In the genomic region with DNA sequence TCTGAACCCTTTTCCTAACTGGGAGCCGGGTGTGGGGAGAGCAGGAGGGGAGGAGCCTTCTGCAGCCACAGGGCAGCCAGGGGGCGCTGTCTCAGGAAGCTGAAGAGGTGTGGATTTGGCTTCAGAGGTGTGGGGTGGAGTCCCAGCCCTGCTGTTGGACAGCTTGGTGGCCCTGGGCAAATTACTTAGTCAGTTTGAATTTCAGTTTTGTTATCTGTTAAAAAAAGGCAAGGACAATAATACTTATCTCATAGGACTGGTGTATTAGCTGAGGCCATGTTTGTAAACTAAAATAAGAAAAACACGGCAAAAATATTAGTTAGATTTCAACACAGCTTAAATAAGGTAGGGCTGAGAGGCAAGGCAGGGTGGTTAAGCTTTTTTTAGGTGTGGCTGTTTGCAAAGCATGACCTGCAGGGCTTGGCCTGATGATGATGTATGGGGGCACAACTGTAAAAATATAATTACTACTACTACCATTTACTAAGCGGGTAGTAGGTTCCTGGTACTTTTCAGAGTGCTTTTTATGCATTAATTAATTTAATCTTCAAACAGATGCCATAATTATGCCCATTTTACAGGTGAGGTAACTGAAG, we compare ENCODE assay signal across 8 cellular contexts.
A peak's percentile ranks its signal among the peaks of the same experiment; 100 is the strongest.
DNase-seq lines count a peak whose midpoint lies in the region; ATAC-seq, FAIRE-seq and TF ChIP-seq lines count a peak whose summit lies in the region.

No MANE protein-coding gene starts in this region.

- H2BK12ac ChIP-seq in neuronal stem cell (ENCODE audit: low read length) = no peak overlapping the region

- H3K9ac ChIP-seq in OCI-LY1 (ENCODE audit: low read length) = no peak overlapping the region
- no peak overlapping the region for H3K9ac ChIP-seq in neuronal stem cell (ENCODE audit: low read depth, low read length, poor library complexity)

- H3K4me2 ChIP-seq in OCI-LY1 (ENCODE audit: low read length) (no peak overlapping the region), neuronal stem cell (ENCODE audit: insufficient read depth, low read length, poor library complexity, severe bottlenecking) (no peak overlapping the region)

- H4K8ac ChIP-seq in neuronal stem cell (ENCODE audit: low read depth, low read length) = no peak overlapping the region

- no peak overlapping the region for H3K23ac ChIP-seq in neuronal stem cell (ENCODE audit: low read depth, low read length, poor library complexity)

- H3K9me2 ChIP-seq in OCI-LY1 (ENCODE audit: low read depth, low read length) = no peaks in the 10 kb centered on the region

- H3K4me1 ChIP-seq in OCI-LY1 (ENCODE audit: insufficient read depth, low read length, severe bottlenecking) = no peaks in the 10 kb centered on the region
- peaks cover 5 to 16% of the 10 kb centered on the region in 2 donors for H3K4me1 ChIP-seq in neuronal stem cell (ENCODE audit: control insufficient read depth in 2 of 2, insufficient read depth in 1 of 2, low read depth in 1 of 2, low read length in 2 of 2)

- H3K27me3 ChIP-seq in OCI-LY1 (ENCODE audit: insufficient read depth, low read length) (no peaks in the 10 kb centered on the region; the same call in 1 of the 2 replicates), neuronal stem cell (ENCODE audit: control insufficient read depth in 3 of 3, insufficient read depth in 3 of 3, low read depth in 1 of 3, low read length in 3 of 3) (no peaks in the 10 kb centered on the region)

- H2BK5ac ChIP-seq in neuronal stem cell (ENCODE audit: low read length) = no peak overlapping the region

- no peak overlapping the region for H2AK5ac ChIP-seq in neuronal stem cell (ENCODE audit: low read depth, low read length)

- H4K91ac ChIP-seq in neuronal stem cell (ENCODE audit: low read depth, low read length, poor library complexity) = no peak overlapping the region

- no peak overlapping the region for H2BK120ac ChIP-seq in neuronal stem cell (ENCODE audit: low read depth, low read length)

- H3K36me3 Mint-ChIP-seq in activated T-helper 1 cell treated with anti-CD3 and anti-CD28 coated beads, Interleukin-12 subunit alpha, Interleukin-12 subunit beta, Interleukin-2, Interleukin-4 antibody, amounts not matched to agents 30 ng/mL and 10 ng/mL and 1 ng/mL, durations not matched to agents 14 hours and 24 hours and 36 hours (ENCODE audit: low read depth) = no peaks in the 10 kb centered on the region

- no peaks in the 10 kb centered on the region for H3K4me1 Mint-ChIP-seq in activated T-helper 1 cell treated with anti-CD3 and anti-CD28 coated beads, Interleukin-12 subunit alpha, Interleukin-12 subunit beta, Interleukin-2, Interleukin-4 antibody, amounts not matched to agents 30 ng/mL and 10 ng/mL and 1 ng/mL, durations not matched to agents 14 hours and 24 hours and 36 hours (ENCODE audit: low read depth)

- H3K79me1 ChIP-seq in neuronal stem cell (ENCODE audit: low read depth, low read length) = no peaks in the 10 kb centered on the region

- H3K4me3 ChIP-seq in OCI-LY1 (ENCODE audit: low read depth, low read length, poor library complexity, severe bottlenecking) (no peak overlapping the region), fibroblast of villous mesenchyme (ENCODE audit: low read depth, low read length) (no peak overlapping the region), neuronal stem cell (ENCODE audit: low read length in 2 of 2) (no peak overlapping the region)

- H3K14ac ChIP-seq in neuronal stem cell (ENCODE audit: low read length) = no peak overlapping the region

- TF ChIP-seq CTCF in D721Med (IDR thresholded peaks at IDR 0.05; ENCODE audit: insufficient read depth, missing control alignments) (peak; percentile 89), OCI-LY1 (IDR thresholded peaks at IDR 0.05; ENCODE audit: low read length) (peak; percentile 84), fibroblast of villous mesenchyme (IDR thresholded peaks at IDR 0.05; ENCODE audit: insufficient read depth, low read depth, low read length) (peak; percentile 92)

- DNase-seq in D721Med (ENCODE audit: insufficient read length, low spot score) = no peak
- peak; percentile 33 for DNase-seq in HS-27A (ENCODE audit: low read depth)
- peak; percentile 22 for DNase-seq in activated T-helper 1 cell treated with anti-CD3 and anti-CD28 coated beads, Interleukin-12 subunit alpha, Interleukin-12 subunit beta, Interleukin-2, Interleukin-4 antibody, amounts not matched to agents 30 ng/mL and 10 ng/mL and 1 ng/mL, durations not matched to agents 14 hours and 24 hours and 36 hours (ENCODE audit: low spot score)
- DNase-seq in fibroblast of villous mesenchyme (ENCODE audit: low read depth) = peak; percentile 72
- peak; percentile 70 for DNase-seq in neuronal stem cell (ENCODE audit: low spot score)
- peak; percentile 85 for DNase-seq in urothelium cell line (ENCODE audit: low spot score)

- no peaks in the 10 kb centered on the region for H3K9me3 ChIP-seq in OCI-LY1 (ENCODE audit: low read length)
- H3K9me3 ChIP-seq in neuronal stem cell (replicated peaks in 1 of 2; ENCODE audit: control insufficient read depth in 2 of 2, insufficient read depth in 1 of 2, low read depth in 1 of 2, low read length in 2 of 2) = no peaks in the 10 kb centered on the region

- H3K4me3 Mint-ChIP-seq in activated T-helper 1 cell treated with anti-CD3 and anti-CD28 coated beads, Interleukin-12 subunit alpha, Interleukin-12 subunit beta, Interleukin-2, Interleukin-4 antibody, amounts not matched to agents 30 ng/mL and 10 ng/mL and 1 ng/mL, durations not matched to agents 14 hours and 24 hours and 36 hours = no peak overlapping the region

- H3K27ac Mint-ChIP-seq in activated T-helper 1 cell treated with anti-CD3 and anti-CD28 coated beads, Interleukin-12 subunit alpha, Interleukin-12 subunit beta, Interleukin-2, Interleukin-4 antibody, amounts not matched to agents 30 ng/mL and 10 ng/mL and 1 ng/mL, durations not matched to agents 14 hours and 24 hours and 36 hours = no peak overlapping the region

- H3K79me2 ChIP-seq in OCI-LY1 (ENCODE audit: insufficient read depth, low read length) = no peaks in the 10 kb centered on the region

- WGBS in neuronal stem cell (ENCODE audit: extremely low coverage in 2 of 2, insufficient read length in 2 of 2, insufficient replicate concordance in 1 of 2), 2 donors = no CpG with 5 or more reads among the region's 4 CpGs

- peak; percentile 78 for ATAC-seq in GM19468 (IDR thresholded peaks at IDR 0.05; ENCODE audit: extremely low read depth, unreplicated experiment)

- no peaks in the 10 kb centered on the region for H3F3A ChIP-seq in OCI-LY1 (ENCODE audit: insufficient read depth, low read length)

- no peak for FAIRE-seq in D721Med (lab: Jason Lieb, UNC)
- no peak for FAIRE-seq in urothelium cell line (lab: Jason Lieb, UNC)

- H3K27ac ChIP-seq in OCI-LY1 (ENCODE audit: low read depth, low read length, poor library complexity, severe bottlenecking) (no peak overlapping the region), neuronal stem cell (replicated peaks; ENCODE audit: low read length) (no peak overlapping the region)

- H2AFZ ChIP-seq in OCI-LY1 (ENCODE audit: low read length) (no peak overlapping the region), neuronal stem cell (ENCODE audit: low read length) (peak overlapping the region; percentile 41)

- H3K4ac ChIP-seq in neuronal stem cell (ENCODE audit: low read length) = no peak overlapping the region

- H4K20me1 ChIP-seq in OCI-LY1 (ENCODE audit: insufficient read depth, low read length) = no peaks in the 10 kb centered on the region

- H3K9me3 Mint-ChIP-seq in activated T-helper 1 cell treated with anti-CD3 and anti-CD28 coated beads, Interleukin-12 subunit alpha, Interleukin-12 subunit beta, Interleukin-2, Interleukin-4 antibody, amounts not matched to agents 30 ng/mL and 10 ng/mL and 1 ng/mL, durations not matched to agents 14 hours and 24 hours and 36 hours = no peaks in the 10 kb centered on the region

- intact Hi-C loops in activated T-helper 1 cell treated with anti-CD3 and anti-CD28 coated beads, Interleukin-12 subunit alpha, Interleukin-12 subunit beta, Interleukin-2, Interleukin-4 antibody, amounts not matched to agents 30 ng/mL and 10 ng/mL and 1 ng/mL, durations not matched to agents 14 hours and 24 hours and 36 hours (cut with micrococcal nuclease) = loop anchor here (1.0 kb wide), 1 partner anchor 113 kb away; no protein-coding TSS in a partner anchor

- H3K18ac ChIP-seq in neuronal stem cell (ENCODE audit: low read length) = no peak overlapping the region

- peaks cover 14% of the 10 kb centered on the region for H3K27me3 Mint-ChIP-seq in activated T-helper 1 cell treated with anti-CD3 and anti-CD28 coated beads, Interleukin-12 subunit alpha, Interleukin-12 subunit beta, Interleukin-2, Interleukin-4 antibody, amounts not matched to agents 30 ng/mL and 10 ng/mL and 1 ng/mL, durations not matched to agents 14 hours and 24 hours and 36 hours (ENCODE audit: insufficient read depth)

- H3K36me3 ChIP-seq in OCI-LY1 (ENCODE audit: insufficient read depth, low read length) = no peaks in the 10 kb centered on the region
- no peaks in the 10 kb centered on the region for H3K36me3 ChIP-seq in neuronal stem cell (replicated peaks in 1 of 2; ENCODE audit: control insufficient read depth in 2 of 2, insufficient read depth in 2 of 2, low read length in 2 of 2)

- no peak overlapping the region for H2BK15ac ChIP-seq in neuronal stem cell (ENCODE audit: low read length)
